ENCODE assay signal across 8 cellular contexts in genomic region chr3:142889263-142890014, GRCh38. TPM values are rescaled to one million over a fixed set of nuclear protein-coding genes. Genes with fewer than 3 reads are reported as not detected.
A peak's percentile ranks its signal among the peaks of the same experiment; 100 is the strongest.
DNase-seq lines count a peak whose midpoint lies in the region; FAIRE-seq and TF ChIP-seq lines count a peak whose summit lies in the region.

No MANE protein-coding gene starts in this region.

- H3K9me3 ChIP-seq in Loucy (ENCODE audit: insufficient read depth, low read depth, low read length) (no peaks in the 10 kb centered on the region), H1 (ENCODE audit: insufficient read depth in 2 of 2, low read depth in 1 of 2, low read length in 1 of 2) (no peaks in the 10 kb centered on the region)

- DNase-seq in BJ (ENCODE audit: low read depth) (no peak), H1 (ENCODE audit: low read depth in 1 of 2, low spot score in 2 of 2) (no peak), neural crest cell (ENCODE audit: low read depth, low spot score) (no peak), pons (ENCODE audit: low spot score) (no peak), DMS79 (lab: John Stamatoyannopoulos, UW) (no peak), medulla oblongata (ENCODE audit: extremely low spot score) (no peak), NCI-H2196 (lab: John Stamatoyannopoulos, UW; ENCODE audit: unreplicated experiment) (no peak)

- H3K9ac ChIP-seq in Loucy (ENCODE audit: low read depth, low read length, poor library complexity, severe bottlenecking) (no peak overlapping the region), H1 (replicated peaks in 1 of 4; ENCODE audit: extremely low read depth in 1 of 4, low read depth in 3 of 4, low read length in 3 of 4) (peak overlapping the region in 2 of 4 experiments; percentile 70 to 72; a peak in 2 of 7 replicates)

- no peak overlapping the region for H3K18ac ChIP-seq in H1 (ENCODE audit: extremely low read depth, low read length)

- H4K5ac ChIP-seq in H1 (ENCODE audit: insufficient read length, low read depth, low read length) = no peak overlapping the region

- POLR2A ChIA-PET in BJ (lab: Charles Lee) = no interaction called here
- POLR2A ChIA-PET in H1 (lab: Charles Lee; ENCODE audit: partially characterized antibody) = interaction anchor here (0.7 to 2.7 kb wide), 9 partner anchors 8 to 98 kb away, joined by 3 to 14 read pairs (median 5); partner anchors contain the start of gene PAQR9

- H2AK5ac ChIP-seq in H1 (ENCODE audit: low read depth, low read length) = no peak overlapping the region

- no peaks in the 10 kb centered on the region for H3F3A ChIP-seq in Loucy (ENCODE audit: low read depth)

- H3K9me2 ChIP-seq in Loucy (replicated peaks; ENCODE audit: low read depth, low read length) = no peaks in the 10 kb centered on the region

- peak overlapping the region; percentile 33 for H3K4me3 ChIP-seq in BJ (ENCODE audit: low read depth, low read length)
- peak overlapping the region; percentile 70 for H3K4me3 ChIP-seq in Loucy (ENCODE audit: low read length, poor library complexity, severe bottlenecking)
- H3K4me3 ChIP-seq in H1 (ENCODE audit: extremely low read depth in 1 of 4, insufficient read depth in 2 of 4, low read depth in 3 of 4, low read length in 4 of 4) = peak overlapping the region; percentile 47 to 71 (median 64)

- H3K4me3 Mint-ChIP-seq in neural crest cell = peak overlapping the region; percentile 79

- 26% methylated on average over 23 of the region's 23 CpGs; no CpG with 5 or more reads in 1 of the 2 experiments for WGBS in H1 (ENCODE audit: extremely low coverage in 1 of 2, insufficient coverage in 1 of 2, insufficient read length in 1 of 2, insufficient replicate concordance in 2 of 2, low coverage in 1 of 2, low lambda C conversion rate in 2 of 2, missing lambda C conversion rate in 1 of 2), 2 experiments

- no peak overlapping the region for H3K23ac ChIP-seq in H1 (ENCODE audit: insufficient read length)

- H4K20me1 ChIP-seq in Loucy (ENCODE audit: insufficient read depth, low read length, poor library complexity, severe bottlenecking) (no peaks in the 10 kb centered on the region), H1 (replicated peaks in 1 of 2; ENCODE audit: control insufficient read depth in 1 of 2, insufficient read depth in 2 of 2, low read length in 2 of 2) (no peaks in the 10 kb centered on the region)

- no peak overlapping the region for H2BK15ac ChIP-seq in H1 (ENCODE audit: low read length)

- H2AFZ ChIP-seq in Loucy (ENCODE audit: low read length) = peak overlapping the region; percentile 85
- peak overlapping the region; percentile 5; the same call in 1 of the 2 replicates for H2AFZ ChIP-seq in H1 (ENCODE audit: low read length)

- H3K56ac ChIP-seq in H1 (replicated peaks; ENCODE audit: insufficient read length, low read depth, low read length) = no peak overlapping the region

- H3K27ac ChIP-seq in H1 (ENCODE audit: low read depth, low read length) = no peak overlapping the region

- H4K91ac ChIP-seq in H1 (replicated peaks; ENCODE audit: insufficient read length, low read length) = no peak overlapping the region

- no peak for TF ChIP-seq EP300 in H1 (IDR thresholded peaks at IDR 0.05; ENCODE audit: borderline replicate concordance in 1 of 2, low read depth in 2 of 2, low read length in 2 of 2)

- H3K36me3 ChIP-seq in BJ (ENCODE audit: control insufficient read depth, insufficient read depth, low read length) (no peaks in the 10 kb centered on the region), Loucy (ENCODE audit: insufficient read depth, low read length) (no peaks in the 10 kb centered on the region), H1 (ENCODE audit: control insufficient read depth in 2 of 4, insufficient read depth in 4 of 4, low read length in 3 of 4) (no peaks in the 10 kb centered on the region; a peak in 1 of 8 replicates)

- peak overlapping the region; percentile 94; the same call in 1 of the 2 replicates for H4K8ac ChIP-seq in H1 (ENCODE audit: extremely low read depth, insufficient read depth, low read length)

- H2BK120ac ChIP-seq in H1 (replicated peaks; ENCODE audit: low read depth, low read length) = no peak overlapping the region

- no peak overlapping the region for H2BK20ac ChIP-seq in H1 (ENCODE audit: low read length)

- no peak for FAIRE-seq in H1 (lab: Jason Lieb, UNC)

- no peak overlapping the region for H3K27ac Mint-ChIP-seq in neural crest cell (ENCODE audit: unreplicated experiment)

- no peak overlapping the region for H3K14ac ChIP-seq in H1 (ENCODE audit: insufficient read length)

- no peaks in the 10 kb centered on the region for H3K79me1 ChIP-seq in H1 (ENCODE audit: low read depth, low read length)

- peaks cover 12% of the 10 kb centered on the region; the same call in 1 of the 2 replicates for H3K23me2 ChIP-seq in H1 (ENCODE audit: low read depth, low read length)

- H2BK5ac ChIP-seq in H1 (ENCODE audit: low read depth, low read length) = 0 out of 2 replicates have a peak overlapping the region, but pooled peaks have one; percentile 35

- H3K36me3 Mint-ChIP-seq in neural crest cell (ENCODE audit: low read depth) = no peaks in the 10 kb centered on the region

- H3K27me3 Mint-ChIP-seq in neural crest cell (ENCODE audit: low read depth) = peaks cover 27% of the 10 kb centered on the region

- H2BK12ac ChIP-seq in H1 (ENCODE audit: low read depth, low read length) = no peak overlapping the region

- H3K79me2 ChIP-seq in Loucy (ENCODE audit: insufficient read depth, low read length) = no peaks in the 10 kb centered on the region
- no peaks in the 10 kb centered on the region for H3K79me2 ChIP-seq in H1 (ENCODE audit: control insufficient read depth in 1 of 2, insufficient read depth in 2 of 2, low read length in 2 of 2)

- H3K27me3 ChIP-seq in BJ (ENCODE audit: control insufficient read depth, insufficient read depth, low read length) (peaks cover 21% of the 10 kb centered on the region), Loucy (ENCODE audit: insufficient read depth, low read length, poor library complexity, severe bottlenecking) (peaks cover 5% of the 10 kb centered on the region), H1 (replicated peaks in 1 of 4; ENCODE audit: control insufficient read depth in 3 of 4, extremely low read depth in 1 of 4, insufficient read depth in 3 of 4, low read length in 3 of 4) (peaks cover 0 to 8% (median 5%) of the 10 kb centered on the region in 4 experiments; a peak in 5 of 7 replicates)

- H3K4ac ChIP-seq in H1 (replicated peaks; ENCODE audit: insufficient read length, low read depth, low read length) = no peak overlapping the region

- CTCF ChIA-PET in BJ (lab: Yijun Ruan, JAX) (interaction anchor here (1.3 kb wide), 1 partner anchor 11 kb away, joined by 3 read pairs; no protein-coding TSS in a partner anchor), H1 (lab: Charles Lee; ENCODE audit: partially characterized antibody) (interaction anchor here (1.1 to 1.6 kb wide), 5 partner anchors 23 to 65 kb away, joined by 3 to 4 read pairs (median 3); no protein-coding TSS in a partner anchor)

- TF ChIP-seq POLR2A in H1 (IDR thresholded peaks at IDR 0.05; ENCODE audit: control extremely low read depth in 1 of 2, low read depth in 2 of 2, low read length in 2 of 2) = no peak

- TF ChIP-seq RAD21 in H1 (IDR thresholded peaks at IDR 0.05 in 1 of 2, conservative IDR thresholded peaks at IDR 0.05 in 1 of 2; ENCODE audit: low read depth in 2 of 2, low read length in 2 of 2) = no peak

- H3K4me2 ChIP-seq in Loucy (ENCODE audit: low read depth, low read length, poor library complexity, severe bottlenecking) = peak overlapping the region; percentile 69
- H3K4me2 ChIP-seq in H1 (ENCODE audit: insufficient read depth in 1 of 2, low read depth in 2 of 2, low read length in 2 of 2) = peak overlapping the region; percentile 77 to 86

- H3K4me1 ChIP-seq in Loucy (ENCODE audit: insufficient read depth, low read length, poor library complexity, severe bottlenecking) (peaks cover 3% of the 10 kb centered on the region), H1 (replicated peaks in 1 of 4; ENCODE audit: control insufficient read depth in 3 of 4, insufficient read depth in 4 of 4, low read length in 3 of 4) (peaks cover 0 to 4% (median 2%) of the 10 kb centered on the region in 4 experiments; a peak in 3 of 7 replicates)

- H3K9me3 Mint-ChIP-seq in neural crest cell = no peaks in the 10 kb centered on the region

- TF ChIP-seq CTCF in BJ (IDR thresholded peaks at IDR 0.05; ENCODE audit: insufficient read depth, low read depth, low read length) = no peak
- no peak for TF ChIP-seq CTCF in Loucy (conservative IDR thresholded peaks at IDR 0.05; ENCODE audit: low read length)
- TF ChIP-seq CTCF in H1 (IDR thresholded peaks at IDR 0.05; ENCODE audit: control extremely low read depth in 1 of 3, insufficient read depth in 1 of 3, low read depth in 1 of 3, low read length in 3 of 3) = no peak
- no peak for TF ChIP-seq CTCF in neural crest cell (conservative IDR thresholded peaks at IDR 0.05)

- peaks cover 10% of the 10 kb centered on the region for H3K4me1 Mint-ChIP-seq in neural crest cell

TF ChIP-seq in H1, 55 proteins besides CTCF, POLR2A, EP300 and RAD21 (continues in another document):
- TF ChIP-seq TEAD4 (IDR thresholded peaks at IDR 0.05; ENCODE audit: low read depth, low read length) (no peak), SRF (IDR thresholded peaks at IDR 0.05; ENCODE audit: low read depth, low read length) (no peak), KDM4A (IDR thresholded peaks at IDR 0.05; ENCODE audit: low read depth, low read length, severe bottlenecking) (no peak), CREB1 (IDR thresholded peaks at IDR 0.05) (no peak), SUZ12 (IDR thresholded peaks at IDR 0.05; ENCODE audit: low read length) (no peak; the same call in 1 of the 2 replicates), SAP30 (IDR thresholded peaks at IDR 0.05; ENCODE audit: insufficient read depth, insufficient replicate concordance, low read length) (no peak), CBX8 (IDR thresholded peaks at IDR 0.05; ENCODE audit: borderline replicate concordance, low read depth, low read length) (no peak), BCL11A (IDR thresholded peaks at IDR 0.05; ENCODE audit: low read depth in 2 of 2, low read length in 2 of 2) (no peak), GTF2F1 (IDR thresholded peaks at IDR 0.05; ENCODE audit: borderline replicate concordance, low read depth, low read length) (no peak), CBX5 (IDR thresholded peaks at IDR 0.05; ENCODE audit: low read depth, low read length) (no peak)

RNA-seq across cellular contexts. Expression of gene PCOLCE2, which starts 0.6 kb away (rescaled TPM):
- polyA plus RNA-seq in BJ (2011; rRNA removed) (0.78 and 0.94 TPM in 2 replicates), H1 (2011; rRNA removed) (9.4 and 11.1 TPM in 2 replicates)
- not detected in 2 replicates for polyA minus RNA-seq in BJ (2011; rRNA and poly(A)+ RNA removed)
- 11.6 and 12.6 TPM in 2 replicates for total RNA-seq in H1 (2021; fragmentation: NEBNext Ultra II Directional; extraction: Animal tissue kit (Norgen Biotek cat#: 25700))
- 12.1 TPM for polyA plus RNA-seq in H1 (2011; cell fraction: cytosol; rRNA removed)
- polyA plus RNA-seq in H1 (2011; cell fraction: nucleus; rRNA removed) = 19.0 TPM
- 10.8 to 18.7 TPM (median 12.4 TPM) in 4 replicates for polyA plus RNA-seq in H1 (2012, experiment 1 of 2)
- 4.8 TPM for polyA plus RNA-seq in H1 (2012, experiment 2 of 2)
- 11.2 TPM for polyA plus RNA-seq in H1 (2013, experiment 1 of 2)
- 11.5 TPM for polyA plus RNA-seq in H1 (2013, experiment 2 of 2)
- polyA minus RNA-seq in H1 (2011; rRNA and poly(A)+ RNA removed) = 19.1 and 25.5 TPM in 2 replicates
- 11.7 TPM for polyA minus RNA-seq in H1 (2011; cell fraction: cytosol; rRNA and poly(A)+ RNA removed)
- polyA minus RNA-seq in H1 (2011; cell fraction: nucleus; rRNA and poly(A)+ RNA removed) = 28.9 TPM
- total RNA-seq in neural crest cell = 4.9 and 6.3 TPM in 2 replicates
